1 cellular context compared by ENCODE assay signal in the genomic region with DNA sequence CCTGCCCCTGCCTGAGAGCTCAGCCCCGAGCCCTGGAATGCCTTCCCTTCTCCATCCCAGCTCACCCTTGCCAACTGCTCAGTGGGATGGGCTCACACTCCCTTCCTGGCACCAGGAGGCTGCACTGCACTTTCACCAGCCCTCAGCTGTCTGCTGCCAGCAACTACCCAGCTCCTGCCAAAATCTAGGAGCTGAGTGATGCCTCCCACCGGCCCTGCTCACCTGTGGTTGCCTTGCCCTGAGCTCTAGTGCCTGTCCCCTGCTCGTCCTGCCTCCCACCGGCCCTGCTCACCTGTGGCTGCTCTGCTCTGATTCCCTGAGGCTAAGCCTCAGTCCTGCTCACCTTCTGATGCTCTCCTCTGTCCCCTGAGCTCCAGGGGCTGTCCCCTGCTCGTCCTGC.
TF ChIP-seq lines count a peak whose summit lies in the region.

No MANE protein-coding gene starts in this region.

TF ChIP-seq in SK-N-SH treated with all-trans-retinoic acid at 6 μM for 48 hours, 23 proteins besides CTCF, POLR2A, EP300 and RAD21 (continued from another document):
- TF ChIP-seq, protein P1, sequence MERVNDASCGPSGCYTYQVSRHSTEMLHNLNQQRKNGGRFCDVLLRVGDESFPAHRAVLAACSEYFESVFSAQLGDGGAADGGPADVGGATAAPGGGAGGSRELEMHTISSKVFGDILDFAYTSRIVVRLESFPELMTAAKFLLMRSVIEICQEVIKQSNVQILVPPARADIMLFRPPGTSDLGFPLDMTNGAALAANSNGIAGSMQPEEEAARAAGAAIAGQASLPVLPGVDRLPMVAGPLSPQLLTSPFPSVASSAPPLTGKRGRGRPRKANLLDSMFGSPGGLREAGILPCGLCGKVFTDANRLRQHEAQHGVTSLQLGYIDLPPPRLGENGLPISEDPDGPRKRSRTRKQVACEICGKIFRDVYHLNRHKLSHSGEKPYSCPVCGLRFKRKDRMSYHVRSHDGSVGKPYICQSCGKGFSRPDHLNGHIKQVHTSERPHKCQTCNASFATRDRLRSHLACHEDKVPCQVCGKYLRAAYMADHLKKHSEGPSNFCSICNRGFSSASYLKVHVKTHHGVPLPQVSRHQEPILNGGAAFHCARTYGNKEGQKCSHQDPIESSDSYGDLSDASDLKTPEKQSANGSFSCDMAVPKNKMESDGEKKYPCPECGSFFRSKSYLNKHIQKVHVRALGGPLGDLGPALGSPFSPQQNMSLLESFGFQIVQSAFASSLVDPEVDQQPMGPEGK (CRISPR knock-in tag; IDR thresholded peaks at IDR 0.05; ENCODE audit: borderline replicate concordance) = no peak
- no peak for TF ChIP-seq ISL1 (CRISPR knock-in tag; IDR thresholded peaks at IDR 0.05)
- no peak for TF ChIP-seq RARB (CRISPR knock-in tag; IDR thresholded peaks at IDR 0.05)
- no peak for TF ChIP-seq ARNTL (CRISPR knock-in tag; IDR thresholded peaks at IDR 0.05; ENCODE audit: borderline replicate concordance, low read depth)
- TF ChIP-seq ESRRG (CRISPR knock-in tag; IDR thresholded peaks at IDR 0.05) = no peak
- TF ChIP-seq ZFP30 (CRISPR knock-in tag; IDR thresholded peaks at IDR 0.05) = no peak
- TF ChIP-seq TOX (CRISPR knock-in tag; IDR thresholded peaks at IDR 0.05; ENCODE audit: borderline replicate concordance) = no peak
- TF ChIP-seq CSDC2 (CRISPR knock-in tag; IDR thresholded peaks at IDR 0.05) = no peak
- TF ChIP-seq TCF4 (CRISPR knock-in tag; IDR thresholded peaks at IDR 0.05; ENCODE audit: borderline replicate concordance) = no peak
